Comparison of ENCODE assay signal across 1 cellular context in the genomic region with DNA sequence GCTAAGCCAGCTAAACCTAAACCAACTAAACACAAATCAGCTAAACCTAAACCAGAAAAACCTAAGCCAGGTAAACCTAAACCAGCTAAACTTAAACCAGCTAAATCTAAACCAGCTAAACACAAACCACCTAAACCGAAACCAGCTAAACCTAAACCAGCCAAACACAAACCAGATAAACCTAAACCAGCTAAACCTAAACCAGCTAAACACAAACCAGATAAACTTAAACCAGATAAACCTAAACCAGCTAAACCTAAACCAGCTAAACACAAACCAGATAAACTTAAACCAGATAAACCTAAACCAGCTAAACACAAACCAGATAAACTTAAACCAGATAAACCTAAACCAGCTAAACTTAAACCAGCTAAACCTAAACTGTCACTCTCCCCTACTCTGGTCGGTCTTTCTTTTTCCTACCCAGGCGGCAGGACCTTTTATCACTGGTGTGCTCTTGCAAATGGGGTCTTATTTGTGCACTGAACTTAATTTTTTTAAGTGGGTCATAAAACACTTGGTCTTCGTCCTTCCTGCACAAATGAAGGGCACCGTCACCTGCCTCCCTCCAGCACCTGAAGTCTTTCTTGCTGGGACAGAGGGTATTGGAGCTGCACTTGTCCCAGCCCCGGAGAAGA.
TF ChIP-seq lines count a peak whose summit lies in the region.

No MANE protein-coding gene starts in this region.

TF ChIP-seq in HepG2, 621 proteins besides CTCF, POLR2A, EP300 and RAD21:
- TF ChIP-seq POGZ (CRISPR knock-in tag; IDR thresholded peaks at IDR 0.05) (no peak), FOXO1 (CRISPR knock-in tag; IDR thresholded peaks at IDR 0.05) (no peak), FOXK2 (IDR thresholded peaks at IDR 0.05) (0 out of 2 replicates have a peak, but pooled peaks have one; percentile 29), NBN (conservative IDR thresholded peaks at IDR 0.05) (peak; percentile 82; the same call in 1 of the 2 replicates), TSC22D2 (CRISPR knock-in tag; IDR thresholded peaks at IDR 0.05; ENCODE audit: borderline replicate concordance) (no peak), ZFYVE20 (CRISPR knock-in tag; IDR thresholded peaks at IDR 0.05; ENCODE audit: borderline replicate concordance, low read depth) (no peak), MED8 (CRISPR knock-in tag; IDR thresholded peaks at IDR 0.05; ENCODE audit: insufficient replicate concordance) (no peak), FOXA1 (IDR thresholded peaks at IDR 0.05) (peak; percentile 16), FOXA1 (CRISPR knock-in tag; IDR thresholded peaks at IDR 0.05) (no peak), NFRKB (IDR thresholded peaks at IDR 0.05) (0 out of 2 replicates have a peak, but pooled peaks have one; percentile 27), BHLHE40 (IDR thresholded peaks at IDR 0.05; ENCODE audit: low read length) (no peak), ZNF672 (CRISPR knock-in tag; IDR thresholded peaks at IDR 0.05) (no peak), ZNF547 (CRISPR knock-in tag; IDR thresholded peaks at IDR 0.05) (no peak), SOX6 (IDR thresholded peaks at IDR 0.05) (0 out of 2 replicates have a peak, but pooled peaks have one; percentile 24), SOX6 (CRISPR knock-in tag; IDR thresholded peaks at IDR 0.05) (no peak), ATF7 (IDR thresholded peaks at IDR 0.05) (0 out of 2 replicates have a peak, but pooled peaks have one; percentile 14), ATF7 (CRISPR knock-in tag; IDR thresholded peaks at IDR 0.05) (no peak), ATM (IDR thresholded peaks at IDR 0.05; ENCODE audit: borderline replicate concordance) (peak; percentile 52; the same call in 1 of the 2 replicates), KLF13 (CRISPR knock-in tag; IDR thresholded peaks at IDR 0.05) (no peak), ZNF598 (CRISPR knock-in tag; IDR thresholded peaks at IDR 0.05; ENCODE audit: borderline replicate concordance) (no peak), PITX1 (CRISPR knock-in tag; IDR thresholded peaks at IDR 0.05) (no peak), XRCC5 (optimal IDR thresholded peaks at IDR 0.05; ENCODE audit: low read length) (no peak), ZSCAN29 (CRISPR knock-in tag; conservative IDR thresholded peaks at IDR 0.05) (no peak), ZFP41 (CRISPR knock-in tag; IDR thresholded peaks at IDR 0.05; ENCODE audit: borderline replicate concordance) (no peak)
- TF ChIP-seq, protein P1, sequence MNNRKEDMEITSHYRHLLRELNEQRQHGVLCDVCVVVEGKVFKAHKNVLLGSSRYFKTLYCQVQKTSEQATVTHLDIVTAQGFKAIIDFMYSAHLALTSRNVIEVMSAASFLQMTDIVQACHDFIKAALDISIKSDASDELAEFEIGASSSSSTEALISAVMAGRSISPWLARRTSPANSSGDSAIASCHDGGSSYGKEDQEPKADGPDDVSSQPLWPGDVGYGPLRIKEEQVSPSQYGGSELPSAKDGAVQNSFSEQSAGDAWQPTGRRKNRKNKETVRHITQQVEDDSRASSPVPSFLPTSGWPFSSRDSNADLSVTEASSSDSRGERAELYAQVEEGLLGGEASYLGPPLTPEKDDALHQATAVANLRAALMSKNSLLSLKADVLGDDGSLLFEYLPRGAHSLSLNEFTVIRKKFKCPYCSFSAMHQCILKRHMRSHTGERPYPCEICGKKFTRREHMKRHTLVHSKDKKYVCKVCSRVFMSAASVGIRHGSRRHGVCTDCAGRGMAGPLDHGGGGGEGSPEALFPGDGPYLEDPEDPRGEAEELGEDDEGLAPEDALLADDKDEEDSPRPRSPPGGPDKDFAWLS (CRISPR knock-in tag; IDR thresholded peaks at IDR 0.05; ENCODE audit: borderline replicate concordance), result no peak
- TF ChIP-seq, protein P2, sequence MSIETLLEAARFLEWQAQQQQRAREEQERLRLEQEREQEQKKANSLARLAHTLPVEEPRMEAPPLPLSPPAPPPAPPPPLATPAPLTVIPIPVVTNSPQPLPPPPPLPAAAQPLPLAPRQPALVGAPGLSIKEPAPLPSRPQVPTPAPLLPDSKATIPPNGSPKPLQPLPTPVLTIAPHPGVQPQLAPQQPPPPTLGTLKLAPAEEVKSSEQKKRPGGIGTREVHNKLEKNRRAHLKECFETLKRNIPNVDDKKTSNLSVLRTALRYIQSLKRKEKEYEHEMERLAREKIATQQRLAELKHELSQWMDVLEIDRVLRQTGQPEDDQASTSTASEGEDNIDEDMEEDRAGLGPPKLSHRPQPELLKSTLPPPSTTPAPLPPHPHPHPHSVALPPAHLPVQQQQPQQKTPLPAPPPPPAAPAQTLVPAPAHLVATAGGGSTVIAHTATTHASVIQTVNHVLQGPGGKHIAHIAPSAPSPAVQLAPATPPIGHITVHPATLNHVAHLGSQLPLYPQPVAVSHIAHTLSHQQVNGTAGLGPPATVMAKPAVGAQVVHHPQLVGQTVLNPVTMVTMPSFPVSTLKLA (IDR thresholded peaks at IDR 0.05), result peak; percentile 100
- TF ChIP-seq, protein P3, sequence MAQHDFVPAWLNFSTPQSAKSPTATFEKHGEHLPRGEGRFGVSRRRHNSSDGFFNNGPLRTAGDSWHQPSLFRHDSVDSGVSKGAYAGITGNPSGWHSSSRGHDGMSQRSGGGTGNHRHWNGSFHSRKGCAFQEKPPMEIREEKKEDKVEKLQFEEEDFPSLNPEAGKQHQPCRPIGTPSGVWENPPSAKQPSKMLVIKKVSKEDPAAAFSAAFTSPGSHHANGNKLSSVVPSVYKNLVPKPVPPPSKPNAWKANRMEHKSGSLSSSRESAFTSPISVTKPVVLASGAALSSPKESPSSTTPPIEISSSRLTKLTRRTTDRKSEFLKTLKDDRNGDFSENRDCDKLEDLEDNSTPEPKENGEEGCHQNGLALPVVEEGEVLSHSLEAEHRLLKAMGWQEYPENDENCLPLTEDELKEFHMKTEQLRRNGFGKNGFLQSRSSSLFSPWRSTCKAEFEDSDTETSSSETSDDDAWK (CRISPR knock-in tag; IDR thresholded peaks at IDR 0.05), result no peak
TF ChIP-seq in HepG2: peak in this region for 8.
